Comparison of ENCODE assay signal across 8 cellular contexts in genomic region chr6:158168054-158168303, GRCh38. TPM values are rescaled to one million over a fixed set of nuclear protein-coding genes. Genes with fewer than 3 reads are reported as not detected.
DNase-seq lines count a peak whose midpoint lies in the region; ATAC-seq, FAIRE-seq and TF ChIP-seq lines count a peak whose summit lies in the region.

Gene SERAC1, minus strand, starts transcription at chr6:158168262. Its CDS starts 9,899 bp downstream, at chr6:158158363.

- peak within 1 kb of the TSS; percentile 84 for H3K27ac ChIP-seq in HEK293 (ENCODE audit: extremely low read depth, low read depth, low read length)
- peak within 1 kb of the TSS; percentile 97 for H3K27ac ChIP-seq in hepatocyte
- peak within 1 kb of the TSS; percentile 97 to 100 for H3K27ac ChIP-seq in small intestine (ENCODE audit: low read depth in 1 of 2, low read length in 1 of 2)

- peak within 1 kb of the TSS; percentile 99 for H3K27ac Mint-ChIP-seq in activated B cell treated with CpG ODN at 0.5 μM for 24 hours

- H3K36me3 ChIP-seq in HEK293 (ENCODE audit: control insufficient read depth in 2 of 2, insufficient read depth in 1 of 2, low read length in 2 of 2) (peaks cover 9 to 20% of the 10 kb centered on the region in 2 experiments; a peak in 2 of 3 replicates), hepatocyte (replicated peaks; ENCODE audit: insufficient read depth, low read depth) (no peaks in the 10 kb centered on the region), small intestine (ENCODE audit: control insufficient read depth in 2 of 2, insufficient read depth in 2 of 2, low read length in 2 of 2) (no peaks in the 10 kb centered on the region)

- no peaks in the 10 kb centered on the region for H3K9me3 Mint-ChIP-seq in activated B cell treated with CpG ODN at 0.5 μM for 24 hours

- peak within 1 kb of the TSS; percentile 79 for H3K4me2 ChIP-seq in hepatocyte

- no peaks in the 10 kb centered on the region for H4K20me1 ChIP-seq in hepatocyte (ENCODE audit: insufficient read depth, poor library complexity, severe bottlenecking)

- ATAC-seq in activated B cell treated with CpG ODN at 0.5 μM for 24 hours (ENCODE audit: low read depth) (no peak), HG02610 (IDR thresholded peaks at IDR 0.05; ENCODE audit: unreplicated experiment) (no peak), HG02970 (IDR thresholded peaks at IDR 0.05; ENCODE audit: low FRiP score, unreplicated experiment) (no peak)

- intact Hi-C loops in activated B cell treated with CpG ODN at 0.5 μM for 24 hours (cut with micrococcal nuclease), result loop anchor here (1.0 to 10.0 kb wide), 5 partner anchors 142 to 479 kb away; partner anchors contain the start of genes SYNJ2 and TMEM181

- TF ChIP-seq CTCF in HEK293 (tag by site-specific recombination; IDR thresholded peaks at IDR 0.05), result no peak
- TF ChIP-seq CTCF in activated B cell treated with CpG ODN at 0.5 μM for 24 hours (IDR thresholded peaks at IDR 0.05), result no peak
- no peak for TF ChIP-seq CTCF in hepatocyte (IDR thresholded peaks at IDR 0.05; ENCODE audit: poor library complexity)

- CTCF ChIA-PET in HEK293 (lab: Yijun Ruan, JAX), result interaction anchor here (0.6 to 1.0 kb wide), 4 partner anchors 9 to 616 kb away, joined by 3 to 4 read pairs (median 4); no protein-coding TSS in a partner anchor
- CTCF ChIA-PET in activated B cell treated with CpG ODN at 0.5 μM for 24 hours (lab: Charles Lee), result no interaction called here

- no peaks in the 10 kb centered on the region for H3K27me3 Mint-ChIP-seq in activated B cell treated with CpG ODN at 0.5 μM for 24 hours

- H3K9me3 ChIP-seq in HEK293 (ENCODE audit: control insufficient read depth, insufficient read depth, low read depth, low read length) (no peaks in the 10 kb centered on the region), hepatocyte (ENCODE audit: low read depth) (no peaks in the 10 kb centered on the region), small intestine (ENCODE audit: control insufficient read depth, low read depth) (no peaks in the 10 kb centered on the region)

- peaks cover 14% of the 10 kb centered on the region for H3K4me1 Mint-ChIP-seq in activated B cell treated with CpG ODN at 0.5 μM for 24 hours

- peaks cover 17% of the 10 kb centered on the region for H3K36me3 Mint-ChIP-seq in activated B cell treated with CpG ODN at 0.5 μM for 24 hours (ENCODE audit: low read depth)

- peak within 1 kb of the TSS; percentile 69 for H2AFZ ChIP-seq in hepatocyte

- H3K4me3 Mint-ChIP-seq in activated B cell treated with CpG ODN at 0.5 μM for 24 hours, result peak within 1 kb of the TSS; percentile 95

- POLR2A ChIA-PET in HEK293 (lab: Yijun Ruan, JAX) (interaction anchor here (0.8 to 1.4 kb wide), 6 partner anchors 9 to 185 kb away, joined by 3 to 9 read pairs (median 4); no protein-coding TSS in a partner anchor), activated B cell treated with CpG ODN at 0.5 μM for 24 hours (lab: Charles Lee) (interaction anchor here (0.6 to 0.7 kb wide), 3 partner anchors 20 to 368 kb away, joined by 3 to 8 read pairs (median 3); no protein-coding TSS in a partner anchor)

- no CpG with 5 or more reads among the region's 29 CpGs for WGBS in hepatocyte (ENCODE audit: low lambda C conversion rate, missing lambda C conversion rate)
- WGBS in small intestine, 3 donors, result 1% methylated on average over 13 to 29 of the region's 29 CpGs

- H3K4me1 ChIP-seq in HEK293 (ENCODE audit: control insufficient read depth, insufficient read depth, low read length), result 0 out of 2 replicates have a peak, but pooled peaks cover under 1% of the 10 kb centered on the region
- peaks cover 4% of the 10 kb centered on the region for H3K4me1 ChIP-seq in hepatocyte (ENCODE audit: insufficient read depth)
- H3K4me1 ChIP-seq in small intestine (ENCODE audit: control insufficient read depth in 2 of 2, insufficient read depth in 1 of 2, low read depth in 1 of 2, low read length in 1 of 2), result no peaks in the 10 kb centered on the region

- H3K79me2 ChIP-seq in hepatocyte, result peaks cover 39% of the 10 kb centered on the region

- H3K9me2 ChIP-seq in hepatocyte (replicated peaks; ENCODE audit: insufficient read depth), result no peaks in the 10 kb centered on the region

- H3K27me3 ChIP-seq in hepatocyte (no peaks in the 10 kb centered on the region), small intestine (ENCODE audit: control insufficient read depth in 2 of 2, insufficient read depth in 2 of 2, low read length in 2 of 2) (no peaks in the 10 kb centered on the region)

- peak within 1 kb of the TSS; percentile 94 for H3K4me3 ChIP-seq in HEK293 (ENCODE audit: low read depth, low read length)
- peak within 1 kb of the TSS; percentile 71 for H3K4me3 ChIP-seq in hepatocyte
- peak within 1 kb of the TSS; percentile 81 to 85 for H3K4me3 ChIP-seq in small intestine (ENCODE audit: low read depth in 1 of 2, low read length in 2 of 2)

- FAIRE-seq in small intestine (lab: Jason Lieb, UNC), result no peak

- DNase-seq in activated B cell treated with CpG ODN at 0.5 μM for 24 hours, result no peak
- no peak for DNase-seq in hepatocyte (ENCODE audit: low spot score)
- no peak for DNase-seq in small intestine
- no peak for DNase-seq in stimulated activated naive CD4-positive, alpha-beta T cell (lab: John Stamatoyannopoulos, UW)
- no peak for DNase-seq in Ammon's horn (ENCODE audit: low spot score)

TF ChIP-seq in HEK293, 187 proteins besides CTCF, POLR2A, EP300 and RAD21 (continues in another document):
- TF ChIP-seq ZBTB26 (tag by site-specific recombination; optimal IDR thresholded peaks at IDR 0.05) (peak; percentile 47), ZNF707 (tag by site-specific recombination; IDR thresholded peaks at IDR 0.05) (no peak), KLF16 (tag by site-specific recombination; IDR thresholded peaks at IDR 0.05) (peak; percentile 6; the same call in 1 of the 2 replicates), KLF8 (tag by site-specific recombination; IDR thresholded peaks at IDR 0.05) (peak; percentile 60; the same call in 1 of the 2 replicates), ZNF280D (tag by site-specific recombination; IDR thresholded peaks at IDR 0.05) (no peak), ZFHX2 (tag by site-specific recombination; conservative IDR thresholded peaks at IDR 0.05) (peak; percentile 83), ZNF112 (tag by site-specific recombination; IDR thresholded peaks at IDR 0.05) (no peak), SP3 (tag by site-specific recombination; IDR thresholded peaks at IDR 0.05) (peak; percentile 72), ZBTB20 (tag by site-specific recombination; IDR thresholded peaks at IDR 0.05) (0 out of 2 replicates have a peak, but pooled peaks have one; percentile 14), ZSCAN30 (tag by site-specific recombination; IDR thresholded peaks at IDR 0.05) (no peak; the same call in 1 of the 2 replicates), KLF10 (tag by site-specific recombination; IDR thresholded peaks at IDR 0.05) (no peak), ZNF341 (tag by site-specific recombination; IDR thresholded peaks at IDR 0.05; ENCODE audit: low read depth) (peak; percentile 76), ZNF585B (tag by site-specific recombination; IDR thresholded peaks at IDR 0.05) (no peak), GLI4 (tag by site-specific recombination; IDR thresholded peaks at IDR 0.05) (no peak), ZNF423 (tag by site-specific recombination; IDR thresholded peaks at IDR 0.05) (no peak), ZXDB (tag by site-specific recombination; IDR thresholded peaks at IDR 0.05) (peak; percentile 97)
- TF ChIP-seq, protein P1, sequence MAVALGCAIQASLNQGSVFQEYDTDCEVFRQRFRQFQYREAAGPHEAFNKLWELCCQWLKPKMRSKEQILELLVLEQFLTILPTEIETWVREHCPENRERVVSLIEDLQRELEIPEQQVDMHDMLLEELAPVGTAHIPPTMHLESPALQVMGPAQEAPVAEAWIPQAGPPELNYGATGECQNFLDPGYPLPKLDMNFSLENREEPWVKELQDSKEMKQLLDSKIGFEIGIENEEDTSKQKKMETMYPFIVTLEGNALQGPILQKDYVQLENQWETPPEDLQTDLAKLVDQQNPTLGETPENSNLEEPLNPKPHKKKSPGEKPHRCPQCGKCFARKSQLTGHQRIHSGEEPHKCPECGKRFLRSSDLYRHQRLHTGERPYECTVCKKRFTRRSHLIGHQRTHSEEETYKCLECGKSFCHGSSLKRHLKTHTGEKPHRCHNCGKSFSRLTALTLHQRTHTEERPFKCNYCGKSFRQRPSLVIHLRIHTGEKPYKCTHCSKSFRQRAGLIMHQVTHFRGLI (tag by site-specific recombination; IDR thresholded peaks at IDR 0.05), result peak; percentile 8; the same call in 1 of the 2 replicates

RNA-seq across cellular contexts. Expression of gene SERAC1, which starts in this region (rescaled TPM):
- 3.0 TPM in 2 replicates for total RNA-seq in activated B cell treated with CpG ODN at 0.5 μM for 24 hours
- 10.9 and 15.2 TPM in 2 replicates for total RNA-seq in hepatocyte
- polyA plus RNA-seq in hepatocyte, result 4.9 and 10.5 TPM in 2 replicates
- 1 to 10 TPM; 3.7 to 5.4 (median 4.5) TPM for polyA plus RNA-seq in small intestine
